ENCODE assay signal across 13 cellular contexts in genomic region chr7:77542399-77542798, GRCh38. TPM values are rescaled to one million over a fixed set of nuclear protein-coding genes. Genes with fewer than 3 reads are reported as not detected.
DNase-seq lines count a peak whose midpoint lies in the region; ATAC-seq and TF ChIP-seq lines count a peak whose summit lies in the region.
"Had no signal": no experiment of that assay in that cellular context is flagged by ENCODE, and none has a peak within 500 bp of the region (broad histone marks: within the 10 kb centered on the region; RNA-seq: fewer than 3 reads in every experiment).

No MANE protein-coding gene starts in this region.

- ATAC-seq in PC-3: no peak
- ATAC-seq in activated CD8-positive, alpha-beta memory T cell treated with anti-CD3 and anti-CD28 coated beads, Interleukin-2, amount 10 ng/mL, durations not matched to agents 7 days and 5 days: no peak

- H3K36me3 ChIP-seq in PC-3 (ENCODE audit: low read depth, low read length): peaks cover 10% of the 10 kb centered on the region
- no peaks in the 10 kb centered on the region for H3K36me3 ChIP-seq in neutrophil
- H3K36me3 ChIP-seq: neural progenitor cell, thoracic aorta had no signal

- H4K20me1 ChIP-seq in PC-3 (ENCODE audit: low read length): peaks cover 48% of the 10 kb centered on the region

- H3K27me3 ChIP-seq in PC-3 (ENCODE audit: low read length) (no peaks in the 10 kb centered on the region), neutrophil (no peaks in the 10 kb centered on the region)
- H3K27me3 ChIP-seq: neural progenitor cell had no signal

- peaks cover 4% of the 10 kb centered on the region for H3K27me3 Mint-ChIP-seq in activated CD8-positive, alpha-beta memory T cell treated with anti-CD3 and anti-CD28 coated beads, Interleukin-2, amount 10 ng/mL, durations not matched to agents 7 days and 5 days
- H3K27me3 Mint-ChIP-seq: activated naive CD8-positive, alpha-beta T cell had no signal

- peaks cover 97% of the 10 kb centered on the region for H3K79me2 ChIP-seq in PC-3 (ENCODE audit: low read length)

- H3K27ac Mint-ChIP-seq in activated CD8-positive, alpha-beta memory T cell treated with anti-CD3 and anti-CD28 coated beads, Interleukin-2, amount 10 ng/mL, durations not matched to agents 7 days and 5 days: no peak overlapping the region
- H3K27ac Mint-ChIP-seq: activated CD4-positive, alpha-beta memory T cell treated with anti-CD3 and anti-CD28 coated beads, Interleukin-2, amount 10 ng/mL, durations not matched to agents 7 days and 5 days; activated naive CD8-positive, alpha-beta T cell; neural progenitor cell had no signal

- intact Hi-C loops in PC-3 (cut with micrococcal nuclease): no loop called here

- peaks cover 2% of the 10 kb centered on the region for H3K36me3 Mint-ChIP-seq in activated CD8-positive, alpha-beta memory T cell treated with anti-CD3 and anti-CD28 coated beads, Interleukin-2, amount 10 ng/mL, durations not matched to agents 7 days and 5 days

- DNase-seq in NOMO-1 treated with DMSO at 0.1 percent for 48 hours (lab: John Stamatoyannopoulos, UW; ENCODE audit: unreplicated experiment) (peak; percentile 62), NOMO-1 treated with dmso at 0.1 percent for 144 hours (lab: John Stamatoyannopoulos, UW; ENCODE audit: unreplicated experiment) (no peak), PC-3 (peak; percentile 36), epithelial cell of esophagus (ENCODE audit: low read depth) (peak; percentile 69), SIG-M5 treated with dmso at 0.1 percent for 504 hours (lab: John Stamatoyannopoulos, UW; ENCODE audit: unreplicated experiment) (no peak), iPS-NIHi7 (ENCODE audit: extremely low spot score) (no peak)
- DNase-seq in activated CD8-positive, alpha-beta memory T cell treated with anti-CD3 and anti-CD28 coated beads, Interleukin-2, amount 10 ng/mL, durations not matched to agents 7 days and 5 days: no peak
- DNase-seq: activated CD4-positive, alpha-beta memory T cell treated with anti-CD3 and anti-CD28 coated beads, Interleukin-2, amount 10 ng/mL, durations not matched to agents 7 days and 5 days had no signal

- H3K4me1 ChIP-seq in PC-3 (ENCODE audit: insufficient read depth, low read length): peaks cover 44% of the 10 kb centered on the region
- H3K4me1 ChIP-seq in neutrophil (ENCODE audit: control insufficient read depth in 1 of 2, insufficient read depth in 1 of 2, low read depth in 1 of 2, low read length in 1 of 2): peaks cover 76% of the 10 kb centered on the region in 2 experiments

- H3K4me3 Mint-ChIP-seq in activated CD8-positive, alpha-beta memory T cell treated with anti-CD3 and anti-CD28 coated beads, Interleukin-2, amount 10 ng/mL, durations not matched to agents 7 days and 5 days: no peak overlapping the region
- H3K4me3 Mint-ChIP-seq: activated CD4-positive, alpha-beta memory T cell treated with anti-CD3 and anti-CD28 coated beads, Interleukin-2, amount 10 ng/mL, durations not matched to agents 7 days and 5 days; activated naive CD8-positive, alpha-beta T cell; neural progenitor cell had no signal

- no peaks in the 10 kb centered on the region for H3K9me3 Mint-ChIP-seq in activated CD8-positive, alpha-beta memory T cell treated with anti-CD3 and anti-CD28 coated beads, Interleukin-2, amount 10 ng/mL, durations not matched to agents 7 days and 5 days (ENCODE audit: low read depth)
- H3K9me3 Mint-ChIP-seq: activated CD4-positive, alpha-beta memory T cell treated with anti-CD3 and anti-CD28 coated beads, Interleukin-2, amount 10 ng/mL, durations not matched to agents 7 days and 5 days had no signal

- no peak overlapping the region for H3K27ac ChIP-seq in PC-3 (ENCODE audit: low read length)
- H3K27ac ChIP-seq in neutrophil: peak overlapping the region; percentile 77
- H3K27ac ChIP-seq: 22Rv1, neural progenitor cell, thoracic aorta had no signal

- H3F3A ChIP-seq in PC-3 (ENCODE audit: low read length, unreplicated experiment): peaks cover 6% of the 10 kb centered on the region

- H3K4me2 ChIP-seq in PC-3 (ENCODE audit: low read length): peak overlapping the region; percentile 97
- H3K4me2 ChIP-seq: neural progenitor cell had no signal

- H3K9ac ChIP-seq in PC-3 (ENCODE audit: low read length): no peak overlapping the region
- H3K9ac ChIP-seq: neural progenitor cell had no signal

- no peak for TF ChIP-seq CTCF in PC-3 (conservative IDR thresholded peaks at IDR 0.05; ENCODE audit: low read depth, low read length)
- TF ChIP-seq CTCF in epithelial cell of esophagus (IDR thresholded peaks at IDR 0.05; ENCODE audit: insufficient read depth, low read depth, low read length, missing control alignments): no peak
- TF ChIP-seq CTCF in neutrophil (IDR thresholded peaks at IDR 0.05): no peak

- CTCF ChIA-PET in PC-3 (lab: Charles Lee): no interaction called here
- CTCF ChIA-PET in activated CD8-positive, alpha-beta memory T cell treated with anti-CD3 and anti-CD28 coated beads, Interleukin-2, amount 10 ng/mL, durations not matched to agents 7 days and 5 days (lab: Charles Lee): interaction anchor here (1.4 kb wide), 1 partner anchor 127 kb away, joined by 3 read pairs; no protein-coding TSS in a partner anchor

- POLR2A ChIA-PET in PC-3 (lab: Charles Lee; ENCODE audit: unreplicated experiment): interaction anchor here (0.7 kb wide), 2 partner anchors 52 to 196 kb away, joined by 3 to 5 read pairs; no protein-coding TSS in a partner anchor

- H3K9me3 ChIP-seq in PC-3 (ENCODE audit: low read length) (no peaks in the 10 kb centered on the region), neutrophil (no peaks in the 10 kb centered on the region)
- H3K9me3 ChIP-seq: thoracic aorta had no signal

- H3K9me2 ChIP-seq in PC-3 (replicated peaks; ENCODE audit: low read length): no peaks in the 10 kb centered on the region

- no peak overlapping the region for H2AFZ ChIP-seq in PC-3 (ENCODE audit: low read length)
- H2AFZ ChIP-seq: neural progenitor cell had no signal

- BruUV-seq in PC-3 (replicated peaks; lab: Mats Ljungman, UMichigan): no TSS peak

- H3K4me1 Mint-ChIP-seq in activated CD8-positive, alpha-beta memory T cell treated with anti-CD3 and anti-CD28 coated beads, Interleukin-2, amount 10 ng/mL, durations not matched to agents 7 days and 5 days: peaks cover 16% of the 10 kb centered on the region

- H3K4me3 ChIP-seq in PC-3 (ENCODE audit: low read length) (no peak overlapping the region), epithelial cell of esophagus (ENCODE audit: low read length) (no peak overlapping the region), neutrophil (ENCODE audit: low read depth in 1 of 2, low read length in 1 of 2) (no peak overlapping the region)
- H3K4me3 ChIP-seq: neural progenitor cell, thoracic aorta had no signal

RNA-seq across cellular contexts. Expression of gene PTPN12, which starts 5.3 kb away (rescaled TPM):
- total RNA-seq in PC-3 (2014; rRNA removed): 26.2 and 34.3 TPM in 2 replicates
- total RNA-seq in activated CD8-positive, alpha-beta memory T cell treated with anti-CD3 and anti-CD28 coated beads, Interleukin-2, amount 10 ng/mL, durations not matched to agents 7 days and 5 days: 10 to 100 TPM; 20.6 to 20.8 TPM

Comparison
In these comparisons a context has a peak if more than half of its experiments do, and no peak if none do; other contexts are left out.
1. DNase-seq: peak in NOMO-1 treated with DMSO at 0.1 percent for 48 hours (single experiment), PC-3 (single experiment) and epithelial cell of esophagus (single experiment); none in NOMO-1 treated with dmso at 0.1 percent for 144 hours (single experiment), activated CD8-positive, alpha-beta memory T cell treated with anti-CD3 and anti-CD28 coated beads, Interleukin-2, amount 10 ng/mL, durations not matched to agents 7 days and 5 days (single experiment), SIG-M5 treated with dmso at 0.1 percent for 504 hours (single experiment) and iPS-NIHi7 (single experiment).